Comparison of ENCODE assay signal across 20 cellular contexts in genomic region chr15:92664178-92664900, GRCh38. TPM values are rescaled to one million over a fixed set of nuclear protein-coding genes. Genes with fewer than 3 reads are reported as not detected.
A peak's percentile ranks its signal among the peaks of the same experiment; 100 is the strongest.
DNase-seq lines count a peak whose midpoint lies in the region; ATAC-seq and TF ChIP-seq lines count a peak whose summit lies in the region.
"Had no signal": no experiment of that assay in that cellular context is flagged by ENCODE, and none has a peak within 500 bp of the region (broad histone marks: within the 10 kb centered on the region; RNA-seq: fewer than 3 reads in every experiment).

No MANE protein-coding gene starts in this region.

- no peaks in the 10 kb centered on the region for H3K36me3 Mint-ChIP-seq in nephron (ENCODE audit: low read depth)
- H3K36me3 Mint-ChIP-seq in CD4-positive, alpha-beta memory T cell = no peaks in the 10 kb centered on the region
- H3K36me3 Mint-ChIP-seq: CD14-positive monocyte had no signal

- H3K27ac ChIP-seq in left ventricle myocardium inferior (replicated peaks) (peak overlapping the region; percentile 73), cingulate gyrus (ENCODE audit: low read depth, low read length) (peak overlapping the region; percentile 74), uterus (peak overlapping the region; percentile 26 to 89)
- no peak overlapping the region for H3K27ac ChIP-seq in CD4-positive, alpha-beta memory T cell (ENCODE audit: low read depth, low read length)
- H3K27ac ChIP-seq: GM23248, left lung had no signal

- no peaks in the 10 kb centered on the region for H3K9me3 Mint-ChIP-seq in nephron
- H3K9me3 Mint-ChIP-seq in CD4-positive, alpha-beta memory T cell = peaks cover 0 to 2% (median 0%) of the 10 kb centered on the region in 8 donors

- peak overlapping the region in 2 of 3 experiments; percentile 91 to 97 for H3K27ac Mint-ChIP-seq in nephron
- no peak overlapping the region for H3K27ac Mint-ChIP-seq in CD4-positive, alpha-beta memory T cell
- H3K27ac Mint-ChIP-seq: CD14-positive monocyte had no signal

- peaks cover 4% of the 10 kb centered on the region for H3K27me3 Mint-ChIP-seq in nephron (ENCODE audit: low read depth)
- peaks cover 7 to 13% of the 10 kb centered on the region in 2 donors for H3K27me3 Mint-ChIP-seq in CD4-positive, alpha-beta memory T cell

- H3K9me3 ChIP-seq in left ventricle myocardium inferior (replicated peaks) = no peaks in the 10 kb centered on the region
- no peaks in the 10 kb centered on the region for H3K9me3 ChIP-seq in uterus
- no peaks in the 10 kb centered on the region for H3K9me3 ChIP-seq in CD4-positive, alpha-beta memory T cell (ENCODE audit: control insufficient read depth in 1 of 2, low read length in 2 of 2)
- H3K9me3 ChIP-seq: adrenal gland, left lung had no signal

- DNase-seq in left ventricle myocardium inferior (no peak), left cardiac atrium (no peak), uterus (no peak), NCI-H1694 (lab: John Stamatoyannopoulos, UW) (no peak)
- no peak for DNase-seq in CD4-positive, alpha-beta memory T cell
- DNase-seq: ACHN; activated CD4-positive, alpha-beta T cell treated with anti-CD3 and anti-CD28 coated beads for 4 hours; activated effector memory CD4-positive, alpha-beta T cell treated with anti-CD3 and anti-CD28 coated beads, Interleukin-2, amount 50 U/mL, for 16 hours; adrenal gland; left lung; NCI-H1105; NCI-H2081 treated with DMSO at 0.1 percent for 48 hours; NCI-H510A had no signal

- no peak for TF ChIP-seq POLR2A in uterus (IDR thresholded peaks at IDR 0.05)

- H3K4me3 ChIP-seq in left ventricle myocardium inferior (no peak overlapping the region), uterus (no peak overlapping the region)
- no peak overlapping the region for H3K4me3 ChIP-seq in CD4-positive, alpha-beta memory T cell (ENCODE audit: low read length in 2 of 2)
- H3K4me3 ChIP-seq: adrenal gland, left lung had no signal

- peak overlapping the region in 1 of 3 experiments; percentile 53 for H3K4me3 Mint-ChIP-seq in nephron
- H3K4me3 Mint-ChIP-seq in CD4-positive, alpha-beta memory T cell = no peak overlapping the region

- intact Hi-C loops in left ventricle myocardium inferior (cut with micrococcal nuclease) = no loop called here
- intact Hi-C loops in left cardiac atrium (cut with DNase I) = no loop called here
- intact Hi-C loops in uterus (cut with DNase I; ENCODE audit: low total_unique reads) = no loop called here
- intact Hi-C loops in CD4-positive, alpha-beta memory T cell (cut with micrococcal nuclease) = no loop called here

- TF ChIP-seq CTCF in left ventricle myocardium inferior (IDR thresholded peaks at IDR 0.05; ENCODE audit: borderline replicate concordance) (no peak), nephron (IDR thresholded peaks at IDR 0.05; ENCODE audit: unreplicated experiment in 3 of 3) (no peak), uterus (IDR thresholded peaks at IDR 0.05) (no peak)

- POLR2A ChIA-PET in CD4-positive, alpha-beta memory T cell (lab: Charles Lee; ENCODE audit: partially characterized antibody) = no interaction called here

- ATAC-seq in left cardiac atrium = no peak
- ATAC-seq in GM18517 (IDR thresholded peaks at IDR 0.05; ENCODE audit: unreplicated experiment) = no peak
- ATAC-seq: esophagus mucosa, left lung had no signal

- H3K4me1 ChIP-seq in left ventricle myocardium inferior (peaks cover 41% of the 10 kb centered on the region), uterus (no peaks in the 10 kb centered on the region)
- no peaks in the 10 kb centered on the region for H3K4me1 ChIP-seq in CD4-positive, alpha-beta memory T cell (ENCODE audit: insufficient read depth, low read length)

- CTCF ChIA-PET in CD4-positive, alpha-beta memory T cell (lab: Charles Lee; ENCODE audit: partially characterized antibody) = no interaction called here

- H3K27me3 ChIP-seq in left ventricle myocardium inferior (ENCODE audit: low read depth) (no peaks in the 10 kb centered on the region), uterus (no peaks in the 10 kb centered on the region)
- H3K27me3 ChIP-seq in CD4-positive, alpha-beta memory T cell (ENCODE audit: insufficient read depth, low read length) = no peaks in the 10 kb centered on the region
- H3K27me3 ChIP-seq: adrenal gland, dorsolateral prefrontal cortex, left lung had no signal

- H3K36me3 ChIP-seq in left ventricle myocardium inferior (no peaks in the 10 kb centered on the region), uterus (no peaks in the 10 kb centered on the region)
- H3K36me3 ChIP-seq in CD4-positive, alpha-beta memory T cell (ENCODE audit: insufficient read depth, low read length) = no peaks in the 10 kb centered on the region
- H3K36me3 ChIP-seq: adrenal gland, left lung had no signal

- H3K4me1 Mint-ChIP-seq in nephron = peaks cover 62% of the 10 kb centered on the region
- no peaks in the 10 kb centered on the region for H3K4me1 Mint-ChIP-seq in CD4-positive, alpha-beta memory T cell

RNA-seq across cellular contexts. Expression of gene FAM174B, which starts 8.8 kb away (rescaled TPM):
- total RNA-seq in left ventricle myocardium inferior (17.1 TPM), left cardiac atrium (10 to 100 TPM in 1 of 2 donors, 1 to 10 TPM in 1; 9.9 to 15.6 TPM), uterus (10 to 100 TPM in 1 of 4 donors, 1 to 10 TPM in 2, under 1 TPM in 1; 0.51 to 41.8 (median 5.5) TPM)
- 1 to 10 TPM; 6.6 to 8.3 TPM for total RNA-seq in CD4-positive, alpha-beta memory T cell
- 1 to 10 TPM; 2.4 to 3.3 TPM for polyA plus RNA-seq in CD4-positive, alpha-beta memory T cell

Comparison
In these comparisons a context has a peak if more than half of its experiments do, and no peak if none do; other contexts are left out.
1. H3K27ac Mint-ChIP-seq: peak in nephron (2 of 3); none in CD4-positive, alpha-beta memory T cell (0 of 7).